Comparison of ENCODE assay signal across 9 cellular contexts in the genomic region with DNA sequence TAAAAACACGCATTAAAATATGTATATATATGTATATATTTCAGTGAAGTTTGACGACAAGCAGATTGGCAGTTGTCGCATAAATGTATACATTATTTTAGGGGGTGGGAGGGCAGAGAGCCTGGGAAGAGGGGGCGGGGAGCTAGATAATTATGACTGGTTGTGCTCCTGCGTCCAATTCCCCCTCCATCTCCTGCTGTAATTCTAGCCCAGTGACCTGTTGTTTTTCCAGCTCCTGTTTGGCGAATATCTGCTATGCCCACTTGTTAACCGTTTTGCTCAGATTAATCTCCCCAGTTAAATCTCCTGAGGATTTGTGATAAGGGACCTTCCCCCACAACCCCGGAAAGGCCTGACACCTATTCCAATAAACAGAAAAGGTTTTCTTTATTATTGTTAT. TPM values are rescaled to one million over a fixed set of nuclear protein-coding genes. Genes with fewer than 3 reads are reported as not detected.
DNase-seq lines count a peak whose midpoint lies in the region; TF ChIP-seq lines count a peak whose summit lies in the region.
"Had no signal": no experiment of that assay in that cellular context is flagged by ENCODE, and none has a peak within 500 bp of the region (broad histone marks: within the 10 kb centered on the region; RNA-seq: fewer than 3 reads in every experiment).

No MANE protein-coding gene starts in this region.

- CTCF ChIA-PET in activated CD4-positive, alpha-beta memory T cell treated with anti-CD3 and anti-CD28 coated beads for 36 hours (lab: Charles Lee), result no interaction called here

- H3K4me3 Mint-ChIP-seq in glutamatergic neuron (ENCODE audit: unreplicated experiment), result peak overlapping the region; percentile 92
- no peak overlapping the region for H3K4me3 Mint-ChIP-seq in activated CD4-positive, alpha-beta memory T cell treated with anti-CD3 and anti-CD28 coated beads for 36 hours
- H3K4me3 Mint-ChIP-seq: stimulated activated memory B cell treated with anti-CD40 and anti-IgM and Interleukin-4, amounts not matched to agents 10 μg/mL and 1 μg/mL and 100 μg/mL, for 72 hours had no signal

- TF ChIP-seq CTCF in glutamatergic neuron (IDR thresholded peaks at IDR 0.05; ENCODE audit: partially characterized antibody, unreplicated experiment), result no peak

- H3K4me1 Mint-ChIP-seq in glutamatergic neuron (ENCODE audit: low read depth, unreplicated experiment), result peaks cover 3% of the 10 kb centered on the region
- H3K4me1 Mint-ChIP-seq in activated CD4-positive, alpha-beta memory T cell treated with anti-CD3 and anti-CD28 coated beads for 36 hours (ENCODE audit: low read depth), result peaks cover 5% of the 10 kb centered on the region
- H3K4me1 Mint-ChIP-seq: stimulated activated memory B cell treated with anti-CD40 and anti-IgM and Interleukin-4, amounts not matched to agents 10 μg/mL and 1 μg/mL and 100 μg/mL, for 72 hours had no signal

- POLR2A ChIA-PET in activated CD4-positive, alpha-beta memory T cell treated with anti-CD3 and anti-CD28 coated beads for 36 hours (lab: Charles Lee), result no interaction called here

- H3K4me3 ChIP-seq in skeletal muscle cell (ENCODE audit: low read depth, low read length), result peak overlapping the region; percentile 45

- H3K27me3 Mint-ChIP-seq in glutamatergic neuron (ENCODE audit: unreplicated experiment), result no peaks in the 10 kb centered on the region
- H3K27me3 Mint-ChIP-seq in activated CD4-positive, alpha-beta memory T cell treated with anti-CD3 and anti-CD28 coated beads for 36 hours, result peaks cover 18% of the 10 kb centered on the region

- H3K9me3 Mint-ChIP-seq in glutamatergic neuron (ENCODE audit: unreplicated experiment), result peaks cover 5% of the 10 kb centered on the region
- H3K9me3 Mint-ChIP-seq in activated CD4-positive, alpha-beta memory T cell treated with anti-CD3 and anti-CD28 coated beads for 36 hours, result no peaks in the 10 kb centered on the region

- peak overlapping the region; percentile 44 for H3K27ac Mint-ChIP-seq in glutamatergic neuron (ENCODE audit: unreplicated experiment)
- H3K27ac Mint-ChIP-seq in activated CD4-positive, alpha-beta memory T cell treated with anti-CD3 and anti-CD28 coated beads for 36 hours, result no peak overlapping the region
- H3K27ac Mint-ChIP-seq: stimulated activated memory B cell treated with anti-CD40 and anti-IgM and Interleukin-4, amounts not matched to agents 10 μg/mL and 1 μg/mL and 100 μg/mL, for 72 hours had no signal

- H3K36me3 Mint-ChIP-seq in glutamatergic neuron (ENCODE audit: unreplicated experiment), result no peaks in the 10 kb centered on the region
- H3K36me3 Mint-ChIP-seq in activated CD4-positive, alpha-beta memory T cell treated with anti-CD3 and anti-CD28 coated beads for 36 hours, result no peaks in the 10 kb centered on the region
- H3K36me3 Mint-ChIP-seq: stimulated activated memory B cell treated with anti-CD40 and anti-IgM and Interleukin-4, amounts not matched to agents 10 μg/mL and 1 μg/mL and 100 μg/mL, for 72 hours had no signal

- DNase-seq in NCI-H2107 treated with DMSO at 0.1 percent for 48 hours (lab: John Stamatoyannopoulos, UW; ENCODE audit: unreplicated experiment), result peak; percentile 65
- DNase-seq in NCI-H2107 (lab: John Stamatoyannopoulos, UW), result no peak
- DNase-seq in NCI-H526 (lab: John Stamatoyannopoulos, UW), result peak; percentile 41 to 76
- DNase-seq in glutamatergic neuron, result no peak
- no peak for DNase-seq in skeletal muscle cell (ENCODE audit: low read depth)
- no peak for DNase-seq in activated CD4-positive, alpha-beta memory T cell treated with anti-CD3 and anti-CD28 coated beads for 36 hours
- DNase-seq in GDM1 (lab: John Stamatoyannopoulos, UW), result no peak
- DNase-seq in dedifferentiated amniotic fluid mesenchymal stem cell (ENCODE audit: extremely low spot score), result no peak

- intact Hi-C loops in activated CD4-positive, alpha-beta memory T cell treated with anti-CD3 and anti-CD28 coated beads for 36 hours (cut with micrococcal nuclease), result no loop called here

RNA-seq across cellular contexts. Expression of gene UNC80, which starts 0.7 kb away (rescaled TPM):
- total RNA-seq in glutamatergic neuron (ENCODE audit: unreplicated experiment), result 9.0 TPM
- not detected for total RNA-seq in activated CD4-positive, alpha-beta memory T cell treated with anti-CD3 and anti-CD28 coated beads for 36 hours

Comparison
In these comparisons a context has a peak if more than half of its experiments do, and no peak if none do; other contexts are left out.
1. DNase-seq: peak in NCI-H2107 treated with DMSO at 0.1 percent for 48 hours (single experiment) and NCI-H526 (2 of 2); none in NCI-H2107 (single experiment), glutamatergic neuron (single experiment), skeletal muscle cell (single experiment), activated CD4-positive, alpha-beta memory T cell treated with anti-CD3 and anti-CD28 coated beads for 36 hours (single experiment), GDM1 (single experiment) and dedifferentiated amniotic fluid mesenchymal stem cell (single experiment).
2. RNA of gene UNC80, which starts 0.7 kb away (total RNA-seq): 9.0 TPM in glutamatergic neuron (single experiment); not detected in activated CD4-positive, alpha-beta memory T cell treated with anti-CD3 and anti-CD28 coated beads for 36 hours; every median in the first group is over 10 times any median in the second.